Comparison of ENCODE assay signal across 10 cellular contexts in the genomic region with DNA sequence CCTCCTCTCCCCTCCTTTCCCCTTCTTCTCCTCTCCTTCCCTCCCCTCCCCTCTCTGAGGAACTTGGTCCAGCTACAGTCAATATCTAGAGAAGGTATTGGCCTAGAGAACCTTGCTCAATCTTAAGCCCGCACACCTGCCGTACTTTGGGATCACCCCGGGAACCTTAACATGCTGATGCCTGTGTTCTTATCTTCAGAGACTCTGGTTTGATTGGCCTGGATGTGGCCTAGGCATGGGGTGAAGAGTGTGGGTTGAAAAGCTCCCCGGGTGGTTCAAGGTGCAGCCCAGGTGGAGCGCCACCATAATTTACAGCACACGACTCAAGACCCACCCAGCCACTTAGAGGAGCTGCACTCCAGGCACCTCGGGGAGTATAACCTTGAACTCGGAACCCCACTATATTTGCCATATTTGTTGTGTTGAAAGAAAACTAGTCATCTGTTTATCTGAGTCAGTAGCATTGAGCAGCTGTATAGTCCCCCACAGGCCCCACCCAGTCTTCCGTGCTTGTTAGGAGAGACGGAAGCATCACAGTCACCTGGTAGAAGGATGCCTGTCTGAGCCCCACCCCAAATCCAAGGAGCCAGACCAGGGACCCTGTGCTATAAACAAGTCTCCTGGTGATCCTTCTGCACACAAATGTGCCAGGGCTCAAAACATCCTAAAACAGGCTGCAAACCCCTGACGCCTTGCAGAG. TPM values are rescaled to one million over a fixed set of nuclear protein-coding genes. Genes with fewer than 3 reads are reported as not detected.
A peak's percentile ranks its signal among the peaks of the same experiment; 100 is the strongest.
DNase-seq lines count a peak whose midpoint lies in the region; ATAC-seq and TF ChIP-seq lines count a peak whose summit lies in the region.
"Had no signal": no experiment of that assay in that cellular context is flagged by ENCODE, and none has a peak within 500 bp of the region (broad histone marks: within the 10 kb centered on the region; RNA-seq: fewer than 3 reads in every experiment).

No MANE protein-coding gene starts in this region.

- H3K4me3 ChIP-seq in right cardiac atrium (ENCODE audit: low read length) (no peak overlapping the region), hepatocyte (no peak overlapping the region), uterus (no peak overlapping the region)

- H3K27ac Mint-ChIP-seq in activated T-cell treated with anti-CD3 and anti-CD28 coated beads, Interleukin-2, amount 50 U/mL, for 24 hours, result peak overlapping the region; percentile 92

- no peaks in the 10 kb centered on the region for H3K27me3 Mint-ChIP-seq in activated T-cell treated with anti-CD3 and anti-CD28 coated beads, Interleukin-2, amount 50 U/mL, for 24 hours

- no peaks in the 10 kb centered on the region for H3K9me3 Mint-ChIP-seq in activated T-cell treated with anti-CD3 and anti-CD28 coated beads, Interleukin-2, amount 50 U/mL, for 24 hours

- ATAC-seq in right cardiac atrium, result no peak
- ATAC-seq in HG03442 (IDR thresholded peaks at IDR 0.05; ENCODE audit: unreplicated experiment), result no peak
- no peak for ATAC-seq in HG02870 (IDR thresholded peaks at IDR 0.05; ENCODE audit: unreplicated experiment)
- no peak for ATAC-seq in GM18867 (IDR thresholded peaks at IDR 0.05; ENCODE audit: unreplicated experiment)
- ATAC-seq: HCT116, Panc1 had no signal

- TF ChIP-seq CTCF in hepatocyte (IDR thresholded peaks at IDR 0.05; ENCODE audit: poor library complexity) (no peak), uterus (IDR thresholded peaks at IDR 0.05) (no peak)

- no peak overlapping the region for H2AFZ ChIP-seq in hepatocyte

- H3K4me1 ChIP-seq in right cardiac atrium (ENCODE audit: control insufficient read depth, insufficient read depth, low read length) (no peaks in the 10 kb centered on the region), hepatocyte (ENCODE audit: insufficient read depth) (peaks cover 23% of the 10 kb centered on the region), uterus (no peaks in the 10 kb centered on the region)

- no peaks in the 10 kb centered on the region for H3K79me2 ChIP-seq in hepatocyte

- no peak for TF ChIP-seq POLR2A in uterus (IDR thresholded peaks at IDR 0.05)

- no peaks in the 10 kb centered on the region for H3K9me2 ChIP-seq in hepatocyte (replicated peaks; ENCODE audit: insufficient read depth)

- H3K27ac ChIP-seq in right cardiac atrium (ENCODE audit: low read length), result peak overlapping the region; percentile 9
- peak overlapping the region; percentile 87 for H3K27ac ChIP-seq in hepatocyte
- H3K27ac ChIP-seq in uterus, result peak overlapping the region; percentile 81 to 84

- H4K20me1 ChIP-seq in hepatocyte (ENCODE audit: insufficient read depth, poor library complexity, severe bottlenecking), result no peaks in the 10 kb centered on the region

- WGBS in right cardiac atrium, result 90% methylated on average over 11 of the region's 11 CpGs
- 76% methylated on average over 11 of the region's 11 CpGs for WGBS in hepatocyte (ENCODE audit: low lambda C conversion rate, missing lambda C conversion rate)

- DNase-seq in right cardiac atrium (peak in 1 of 3 donors; percentile 11), cardiac septum (ENCODE audit: low spot score) (no peak), hepatocyte (ENCODE audit: low spot score) (no peak), uterus (no peak)
- DNase-seq in activated T-cell treated with anti-CD3 and anti-CD28 coated beads, Interleukin-2, amount 50 U/mL, for 24 hours, result peak; percentile 72

- no peaks in the 10 kb centered on the region for H3K36me3 ChIP-seq in hepatocyte (replicated peaks; ENCODE audit: insufficient read depth, low read depth)
- no peaks in the 10 kb centered on the region for H3K36me3 ChIP-seq in uterus

- no peak overlapping the region for H3K4me2 ChIP-seq in hepatocyte

- intact Hi-C loops in right cardiac atrium (cut with DNase I), result no loop called here
- intact Hi-C loops in cardiac septum (cut with DNase I), result no loop called here
- intact Hi-C loops in uterus (cut with DNase I; ENCODE audit: low total_unique reads), result no loop called here

- peaks cover 84% of the 10 kb centered on the region for H3K4me1 Mint-ChIP-seq in activated T-cell treated with anti-CD3 and anti-CD28 coated beads, Interleukin-2, amount 50 U/mL, for 24 hours (ENCODE audit: low read depth)

- peak overlapping the region; percentile 70 for H3K4me3 Mint-ChIP-seq in activated T-cell treated with anti-CD3 and anti-CD28 coated beads, Interleukin-2, amount 50 U/mL, for 24 hours

- H3K9me3 ChIP-seq in right cardiac atrium (ENCODE audit: control insufficient read depth, low read length), result no peaks in the 10 kb centered on the region
- H3K9me3 ChIP-seq in hepatocyte (ENCODE audit: low read depth), result no peaks in the 10 kb centered on the region
- H3K9me3 ChIP-seq in uterus, result no peaks in the 10 kb centered on the region

- H3K36me3 Mint-ChIP-seq in activated T-cell treated with anti-CD3 and anti-CD28 coated beads, Interleukin-2, amount 50 U/mL, for 24 hours (ENCODE audit: low read depth), result peaks cover 5% of the 10 kb centered on the region

- H3K27me3 ChIP-seq in right cardiac atrium (ENCODE audit: control insufficient read depth, insufficient read depth) (no peaks in the 10 kb centered on the region), hepatocyte (peaks cover 6% of the 10 kb centered on the region), uterus (no peaks in the 10 kb centered on the region)

RNA-seq across cellular contexts. Expression of a gene that starts 14.4 kb away (rescaled TPM):
- 10 to 100 TPM; 16.0 to 21.3 (median 19.7) TPM for total RNA-seq in right cardiac atrium
- polyA plus RNA-seq in right cardiac atrium, result 16.2 TPM
- total RNA-seq in cardiac septum, result 15.3 TPM
- total RNA-seq in hepatocyte, result 33.7 and 34.8 TPM in 2 replicates
- 25.4 and 30.9 TPM in 2 replicates for polyA plus RNA-seq in hepatocyte
- 10 to 100 TPM; 12.6 to 76.3 (median 31.8) TPM for total RNA-seq in uterus

RNA-seq across cellular contexts. Expression of a gene that starts 35.2 kb away (rescaled TPM):
- total RNA-seq in right cardiac atrium, result 1 to 10 TPM; 4.1 to 6.1 (median 5.1) TPM
- polyA plus RNA-seq in right cardiac atrium, result 3.9 TPM
- 2.4 TPM for total RNA-seq in cardiac septum
- total RNA-seq in hepatocyte, result 4.0 and 5.4 TPM in 2 replicates
- 2.2 and 3.3 TPM in 2 replicates for polyA plus RNA-seq in hepatocyte
- total RNA-seq in uterus, result 1 to 10 TPM in 2 of 4 donors, under 1 TPM in 2; 0.51 to 8.7 (median 2.6) TPM

RNA-seq across cellular contexts. Expression of a gene that starts 48.7 kb away (rescaled TPM):
- 10 to 100 TPM; 16.6 to 26.0 (median 22.7) TPM for total RNA-seq in right cardiac atrium
- polyA plus RNA-seq in right cardiac atrium, result 8.7 TPM
- total RNA-seq in cardiac septum, result 13.5 TPM
- 13.3 and 14.7 TPM in 2 replicates for total RNA-seq in hepatocyte
- polyA plus RNA-seq in hepatocyte, result 10.4 and 12.1 TPM in 2 replicates
- 100 to 1,000 TPM in 1 of 4 donors, 10 to 100 TPM in 3; 20.9 to 181 (median 49.0) TPM for total RNA-seq in uterus

Comparison
In these comparisons a context has a peak if more than half of its experiments do, and no peak if none do; other contexts are left out.
1. H3K27ac ChIP-seq: peak in every context shown above with its lines; median percentile 87 in hepatocyte; 82 in uterus; 9 in right cardiac atrium.